Comparison of ENCODE assay signal across 1 cellular context in genomic region chr6:107638493-107638892, GRCh38.
TF ChIP-seq lines count a peak whose summit lies in the region.

No MANE protein-coding gene starts in this region.

TF ChIP-seq in GM12878, 131 proteins besides CTCF, POLR2A, EP300 and RAD21 (continued from another document):
- no peak for TF ChIP-seq MAX (IDR thresholded peaks at IDR 0.05; ENCODE audit: low read depth, low read length)
- no peak for TF ChIP-seq SUPT20H (IDR thresholded peaks at IDR 0.05; ENCODE audit: borderline replicate concordance, control insufficient read depth, low read depth, low read length)
- no peak for TF ChIP-seq MLLT1 (IDR thresholded peaks at IDR 0.05)
- TF ChIP-seq IKZF1 (conservative IDR thresholded peaks at IDR 0.05), result no peak
- no peak for TF ChIP-seq PBX3 (IDR thresholded peaks at IDR 0.05; ENCODE audit: insufficient replicate concordance, low read depth, low read length)
TF ChIP-seq in GM12878: peak in this region for 0.
